In the genomic region with DNA sequence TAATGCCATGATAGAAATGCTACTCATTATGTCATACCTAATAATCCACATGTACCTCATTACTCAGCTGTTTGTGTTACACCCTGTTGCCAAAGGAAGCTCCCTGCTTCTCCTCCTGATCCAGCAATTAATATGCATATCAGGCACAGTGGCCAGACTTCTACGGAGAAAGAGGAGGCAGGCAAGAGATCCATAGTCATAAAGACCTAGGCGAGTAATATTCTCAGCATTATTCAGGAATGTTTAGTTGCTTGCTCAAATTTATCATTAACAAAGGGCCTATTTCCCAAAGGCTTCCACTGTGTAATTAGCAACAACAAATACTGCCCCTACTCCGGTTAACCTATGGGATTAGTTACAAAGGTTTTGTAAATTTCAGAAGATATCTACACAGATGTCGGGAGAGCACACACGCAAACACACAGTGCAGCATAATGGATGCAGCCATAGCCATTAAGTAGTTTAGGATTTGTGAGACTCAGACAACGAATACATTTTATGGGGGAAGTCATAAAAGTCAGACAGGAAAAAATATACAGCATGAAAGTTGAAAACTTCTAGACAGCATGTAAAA, we compare ENCODE assay signal across 18 cellular contexts.
DNase-seq lines count a peak whose midpoint lies in the region; ATAC-seq and TF ChIP-seq lines count a peak whose summit lies in the region.
"Had no signal": no experiment of that assay in that cellular context is flagged by ENCODE, and none has a peak within 500 bp of the region (broad histone marks: within the 10 kb centered on the region; RNA-seq: fewer than 3 reads in every experiment).

No MANE protein-coding gene starts in this region.

- peaks cover 27% of the 10 kb centered on the region for H3K4me1 ChIP-seq in A673 (ENCODE audit: insufficient read depth, low read length, poor library complexity, severe bottlenecking)
- peaks cover 41% of the 10 kb centered on the region for H3K4me1 ChIP-seq in mucosa of stomach (ENCODE audit: control insufficient read depth, insufficient read depth, low read length)
- peaks cover 6% of the 10 kb centered on the region for H3K4me1 ChIP-seq in CD4-positive, alpha-beta memory T cell (ENCODE audit: insufficient read depth, low read length)

- no peaks in the 10 kb centered on the region for H3K9me3 Mint-ChIP-seq in activated CD4-positive, alpha-beta T cell treated with anti-CD3 and anti-CD28 coated beads, Interleukin-2, amount 10 ng/mL, durations not matched to agents 24 days and 14 days
- H3K9me3 Mint-ChIP-seq in CD4-positive, alpha-beta memory T cell: no peaks in the 10 kb centered on the region
- H3K9me3 Mint-ChIP-seq: activated naive CD4-positive, alpha-beta T cell treated with anti-CD3 and anti-CD28 coated beads, Interleukin-2, amount 50 U/mL, for 72 hours; brain; stimulated activated naive B cell treated with anti-CD40 and anti-IgM and Interleukin-4, amounts not matched to agents 10 μg/mL and 1 μg/mL and 100 μg/mL, for 72 hours; type B pancreatic cell had no signal

- no peak for TF ChIP-seq CTCF in A673 (conservative IDR thresholded peaks at IDR 0.05; ENCODE audit: low read depth, low read length)

- H3K36me3 ChIP-seq in A673 (ENCODE audit: insufficient read depth, low read length, poor library complexity, severe bottlenecking) (no peaks in the 10 kb centered on the region), mucosa of stomach (ENCODE audit: control insufficient read depth, insufficient read depth, low read length) (no peaks in the 10 kb centered on the region)
- H3K36me3 ChIP-seq in CD4-positive, alpha-beta memory T cell (ENCODE audit: insufficient read depth, low read length): no peaks in the 10 kb centered on the region

- H3K27me3 ChIP-seq in A673 (replicated peaks; ENCODE audit: insufficient read depth, low read depth, low read length, poor library complexity) (no peaks in the 10 kb centered on the region), mucosa of stomach (ENCODE audit: control insufficient read depth, insufficient read depth, low read length) (no peaks in the 10 kb centered on the region)
- H3K27me3 ChIP-seq in CD4-positive, alpha-beta memory T cell (ENCODE audit: insufficient read depth, low read length): no peaks in the 10 kb centered on the region

- H3K27ac Mint-ChIP-seq in activated CD4-positive, alpha-beta T cell treated with anti-CD3 and anti-CD28 coated beads, Interleukin-2, amount 10 ng/mL, durations not matched to agents 24 days and 14 days: no peak overlapping the region
- no peak overlapping the region for H3K27ac Mint-ChIP-seq in CD4-positive, alpha-beta memory T cell
- H3K27ac Mint-ChIP-seq: activated naive CD4-positive, alpha-beta T cell treated with anti-CD3 and anti-CD28 coated beads, Interleukin-2, amount 50 U/mL, for 72 hours; brain; stimulated activated naive B cell treated with anti-CD40 and anti-IgM and Interleukin-4, amounts not matched to agents 10 μg/mL and 1 μg/mL and 100 μg/mL, for 72 hours had no signal

- POLR2A ChIA-PET in A673 (lab: Charles Lee; ENCODE audit: low non-redundant PET): no interaction called here
- POLR2A ChIA-PET in CD4-positive, alpha-beta memory T cell (lab: Charles Lee; ENCODE audit: partially characterized antibody): no interaction called here

- H3K9me3 ChIP-seq in A673 (ENCODE audit: low read depth, low read length, poor library complexity, severe bottlenecking) (no peaks in the 10 kb centered on the region), mucosa of stomach (ENCODE audit: control insufficient read depth, low read length) (no peaks in the 10 kb centered on the region)
- no peaks in the 10 kb centered on the region for H3K9me3 ChIP-seq in CD4-positive, alpha-beta memory T cell (ENCODE audit: control insufficient read depth in 1 of 2, low read length in 2 of 2)

- no TSS peak for BruUV-seq in A673 (replicated peaks; lab: Mats Ljungman, UMichigan)

- no peaks in the 10 kb centered on the region for H3K36me3 Mint-ChIP-seq in activated CD4-positive, alpha-beta T cell treated with anti-CD3 and anti-CD28 coated beads, Interleukin-2, amount 10 ng/mL, durations not matched to agents 24 days and 14 days (ENCODE audit: low read depth)
- H3K36me3 Mint-ChIP-seq in CD4-positive, alpha-beta memory T cell: no peaks in the 10 kb centered on the region
- H3K36me3 Mint-ChIP-seq: activated naive CD4-positive, alpha-beta T cell treated with anti-CD3 and anti-CD28 coated beads, Interleukin-2, amount 50 U/mL, for 72 hours; brain; stimulated activated naive B cell treated with anti-CD40 and anti-IgM and Interleukin-4, amounts not matched to agents 10 μg/mL and 1 μg/mL and 100 μg/mL, for 72 hours had no signal

- H3K27me3 Mint-ChIP-seq in activated CD4-positive, alpha-beta T cell treated with anti-CD3 and anti-CD28 coated beads, Interleukin-2, amount 10 ng/mL, durations not matched to agents 24 days and 14 days: peaks cover 11% of the 10 kb centered on the region
- H3K27me3 Mint-ChIP-seq in CD4-positive, alpha-beta memory T cell: no peaks in the 10 kb centered on the region
- H3K27me3 Mint-ChIP-seq: stimulated activated naive B cell treated with anti-CD40 and anti-IgM and Interleukin-4, amounts not matched to agents 10 μg/mL and 1 μg/mL and 100 μg/mL, for 72 hours; type B pancreatic cell had no signal

- CTCF ChIA-PET in A673 (lab: Charles Lee): no interaction called here
- CTCF ChIA-PET in CD4-positive, alpha-beta memory T cell (lab: Charles Lee; ENCODE audit: partially characterized antibody): no interaction called here

- H3K27ac ChIP-seq in A673 (ENCODE audit: low read depth, low read length, poor library complexity, severe bottlenecking): peak overlapping the region; percentile 53
- H3K27ac ChIP-seq in epithelial cell of prostate: peak overlapping the region; percentile 55
- no peak overlapping the region for H3K27ac ChIP-seq in CD4-positive, alpha-beta memory T cell (ENCODE audit: low read depth, low read length)

- H3K9ac ChIP-seq in mucosa of stomach (ENCODE audit: low read length): peak overlapping the region; percentile 25

- intact Hi-C loops in A673 (cut with micrococcal nuclease; ENCODE audit: unreplicated experiment): no loop called here
- intact Hi-C loops in activated CD4-positive, alpha-beta T cell treated with anti-CD3 and anti-CD28 coated beads, Interleukin-2, amount 10 ng/mL, durations not matched to agents 24 days and 14 days (cut with micrococcal nuclease): no loop called here
- intact Hi-C loops in CD4-positive, alpha-beta memory T cell (cut with micrococcal nuclease): no loop called here

- H3K4me3 ChIP-seq in A673 (ENCODE audit: low read depth, low read length, poor library complexity, severe bottlenecking) (peak overlapping the region; percentile 28), mucosa of stomach (ENCODE audit: low read length) (no peak overlapping the region)
- H3K4me3 ChIP-seq in CD4-positive, alpha-beta memory T cell (ENCODE audit: low read length in 2 of 2): no peak overlapping the region

- ATAC-seq in HG02571 (IDR thresholded peaks at IDR 0.05; ENCODE audit: unreplicated experiment): no peak
- ATAC-seq: activated naive CD4-positive, alpha-beta T cell treated with anti-CD3 and anti-CD28 coated beads, Interleukin-2, amount 50 U/mL, for 72 hours; stimulated activated naive B cell treated with anti-CD40 and anti-IgM and Interleukin-4, amounts not matched to agents 10 μg/mL and 1 μg/mL and 100 μg/mL, for 72 hours had no signal

- DNase-seq in A673 (ENCODE audit: low spot score) (peak; percentile 75), NCI-H69 (lab: John Stamatoyannopoulos, UW) (peak; percentile 83), epithelial cell of prostate (ENCODE audit: low read depth, low spot score) (no peak), iPS-NIHi11 (ENCODE audit: low spot score) (no peak)
- no peak for DNase-seq in activated CD4-positive, alpha-beta T cell treated with anti-CD3 and anti-CD28 coated beads, Interleukin-2, amount 10 ng/mL, durations not matched to agents 24 days and 14 days
- DNase-seq in CD4-positive, alpha-beta memory T cell: no peak
- DNase-seq: activated CD4-positive, alpha-beta T cell treated with anti-CD3 and anti-CD28 coated beads for 4 hours; COR-L47; GF-D8; NCI-H1092 treated with DMSO at 0.1 percent for 48 hours; NCI-H2171 treated with DMSO at 0.1 percent for 48 hours; nucleus accumbens; stimulated activated naive B cell treated with anti-CD40 and anti-IgM and Interleukin-4, amounts not matched to agents 10 μg/mL and 1 μg/mL and 100 μg/mL, for 72 hours had no signal

- H3K4me3 Mint-ChIP-seq in activated CD4-positive, alpha-beta T cell treated with anti-CD3 and anti-CD28 coated beads, Interleukin-2, amount 10 ng/mL, durations not matched to agents 24 days and 14 days: no peak overlapping the region
- H3K4me3 Mint-ChIP-seq in CD4-positive, alpha-beta memory T cell: no peak overlapping the region
- H3K4me3 Mint-ChIP-seq: brain; stimulated activated naive B cell treated with anti-CD40 and anti-IgM and Interleukin-4, amounts not matched to agents 10 μg/mL and 1 μg/mL and 100 μg/mL, for 72 hours; type B pancreatic cell had no signal

- peaks cover 7% of the 10 kb centered on the region for H3K4me1 Mint-ChIP-seq in activated CD4-positive, alpha-beta T cell treated with anti-CD3 and anti-CD28 coated beads, Interleukin-2, amount 10 ng/mL, durations not matched to agents 24 days and 14 days
- peaks cover 0 to 24% (median 4%) of the 10 kb centered on the region in 4 donors for H3K4me1 Mint-ChIP-seq in CD4-positive, alpha-beta memory T cell
- H3K4me1 Mint-ChIP-seq: stimulated activated naive B cell treated with anti-CD40 and anti-IgM and Interleukin-4, amounts not matched to agents 10 μg/mL and 1 μg/mL and 100 μg/mL, for 72 hours had no signal

Comparison
In these comparisons a context has a peak if more than half of its experiments do, and no peak if none do; other contexts are left out.
1. DNase-seq: peak in A673 (single experiment) and NCI-H69 (single experiment); none in epithelial cell of prostate (single experiment), activated CD4-positive, alpha-beta T cell treated with anti-CD3 and anti-CD28 coated beads, Interleukin-2, amount 10 ng/mL, durations not matched to agents 24 days and 14 days (single experiment), CD4-positive, alpha-beta memory T cell (0 of 5) and iPS-NIHi11 (single experiment).